Comparison of ENCODE assay signal across 25 cellular contexts in the genomic region with DNA sequence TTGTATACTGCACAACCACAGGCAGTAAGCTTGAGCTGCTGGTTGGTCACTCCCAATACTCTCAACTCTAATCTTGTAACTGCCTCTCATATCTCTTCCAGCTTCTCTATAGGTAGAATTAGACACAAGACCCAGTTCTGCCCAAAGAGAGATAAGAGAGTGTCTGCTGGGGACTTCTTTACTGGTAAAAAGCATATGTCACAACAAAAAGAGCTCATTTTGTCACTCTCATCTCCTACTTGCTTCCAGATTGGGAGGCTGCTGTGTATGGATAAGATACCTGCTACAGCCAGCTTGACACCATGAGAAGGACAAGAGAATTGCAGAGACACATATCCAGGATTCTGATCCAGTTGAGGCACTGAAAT.
"Had no signal": no experiment of that assay in that cellular context is flagged by ENCODE, and none has a peak within 500 bp of the region (broad histone marks: within the 10 kb centered on the region; RNA-seq: fewer than 3 reads in every experiment).

No MANE protein-coding gene starts in this region.

- H3K36me3 ChIP-seq: Peyer's patch, SJCRH30 had no signal

- H3K36me3 Mint-ChIP-seq: activated CD8-positive, alpha-beta memory T cell treated with anti-CD3 and anti-CD28 coated beads, Interleukin-2, amount 10 ng/mL, durations not matched to agents 7 days and 5 days; activated naive CD4-positive, alpha-beta T cell treated with anti-CD3 and anti-CD28 coated beads, Interleukin-2, amount 50 U/mL, for 72 hours had no signal

- H3K4me1 ChIP-seq: Peyer's patch, SJCRH30 had no signal

- H3K9me3 ChIP-seq: Peyer's patch, SJCRH30, SK-N-SH had no signal

- H3K27ac Mint-ChIP-seq: activated CD8-positive, alpha-beta memory T cell treated with anti-CD3 and anti-CD28 coated beads, Interleukin-2, amount 10 ng/mL, durations not matched to agents 7 days and 5 days; activated naive CD4-positive, alpha-beta T cell treated with anti-CD3 and anti-CD28 coated beads, Interleukin-2, amount 50 U/mL, for 72 hours; activated T-cell treated with anti-CD3 and anti-CD28 coated beads, Interleukin-2, amount 50 U/mL, for 24 hours; activated T-helper 1 cell treated with anti-CD3 and anti-CD28 coated beads, Interleukin-12 subunit alpha, Interleukin-12 subunit beta, Interleukin-2, Interleukin-4 antibody, amounts not matched to agents 30 ng/mL and 10 ng/mL and 1 ng/mL, durations not matched to agents 14 hours and 24 hours and 36 hours; brain had no signal

- H3K4me3 ChIP-seq: Peyer's patch, SJCRH30 had no signal

- FAIRE-seq: astrocyte had no signal

- H3K27me3 Mint-ChIP-seq: activated CD8-positive, alpha-beta memory T cell treated with anti-CD3 and anti-CD28 coated beads, Interleukin-2, amount 10 ng/mL, durations not matched to agents 7 days and 5 days; activated T-cell treated with anti-CD3 and anti-CD28 coated beads, Interleukin-2, amount 50 U/mL, for 24 hours; brain had no signal

- DNase-seq: activated CD4-positive, alpha-beta T cell treated with anti-CD3 and anti-CD28 coated beads for 48 hours; activated CD4-positive, alpha-beta T cell treated with anti-CD3 and anti-CD28 coated beads, Interleukin-2, amount 50 U/mL, for 4 hours; activated CD8-positive, alpha-beta memory T cell treated with anti-CD3 and anti-CD28 coated beads, Interleukin-2, amount 10 ng/mL, durations not matched to agents 7 days and 5 days; activated effector memory CD4-positive, alpha-beta T cell treated with Interleukin-2 at 50 U/mL for 16 hours; activated naive CD4-positive, alpha-beta T cell; activated T-cell treated with anti-CD3 and anti-CD28 coated beads, Interleukin-2, amount 50 U/mL, for 24 hours; amygdala; cerebellar nuclear complex; MM.1S; NCI-H1105; NCI-H1436; NCI-H1694 treated with DMSO at 0.1 percent for 48 hours; NCI-H2029 treated with DMSO at 0.1 percent for 48 hours; NCI-H345; NCI-H510A; NCI-H526 treated with DMSO at 0.1 percent for 48 hours; Peyer's patch; Right ventricle myocardium superior; SK-N-SH; T-helper 1 cell had no signal

- H3K27me3 ChIP-seq: Peyer's patch, SJCRH30 had no signal

- H3K4me1 Mint-ChIP-seq: activated CD8-positive, alpha-beta memory T cell treated with anti-CD3 and anti-CD28 coated beads, Interleukin-2, amount 10 ng/mL, durations not matched to agents 7 days and 5 days had no signal

- H3K4me3 Mint-ChIP-seq: activated CD8-positive, alpha-beta memory T cell treated with anti-CD3 and anti-CD28 coated beads, Interleukin-2, amount 10 ng/mL, durations not matched to agents 7 days and 5 days; activated T-cell treated with anti-CD3 and anti-CD28 coated beads, Interleukin-2, amount 50 U/mL, for 24 hours; activated T-helper 1 cell treated with anti-CD3 and anti-CD28 coated beads, Interleukin-12 subunit alpha, Interleukin-12 subunit beta, Interleukin-2, Interleukin-4 antibody, amounts not matched to agents 30 ng/mL and 10 ng/mL and 1 ng/mL, durations not matched to agents 14 hours and 24 hours and 36 hours; brain had no signal

- ATAC-seq: activated CD8-positive, alpha-beta memory T cell treated with anti-CD3 and anti-CD28 coated beads, Interleukin-2, amount 10 ng/mL, durations not matched to agents 7 days and 5 days; activated naive CD4-positive, alpha-beta T cell treated with anti-CD3 and anti-CD28 coated beads, Interleukin-2, amount 50 U/mL, for 72 hours had no signal

- H3K9me3 Mint-ChIP-seq: activated T-cell treated with anti-CD3 and anti-CD28 coated beads, Interleukin-2, amount 50 U/mL, for 24 hours; activated T-helper 1 cell treated with anti-CD3 and anti-CD28 coated beads, Interleukin-12 subunit alpha, Interleukin-12 subunit beta, Interleukin-2, Interleukin-4 antibody, amounts not matched to agents 30 ng/mL and 10 ng/mL and 1 ng/mL, durations not matched to agents 14 hours and 24 hours and 36 hours had no signal
